In genomic region chr4:112807083-112807482, GRCh38 we compare ENCODE assay signal across 16 cellular contexts.
DNase-seq lines count a peak whose midpoint lies in the region; ATAC-seq and TF ChIP-seq lines count a peak whose summit lies in the region.
"Had no signal": no experiment of that assay in that cellular context is flagged by ENCODE, and none has a peak within 500 bp of the region (broad histone marks: within the 10 kb centered on the region; RNA-seq: fewer than 3 reads in every experiment).

No MANE protein-coding gene starts in this region.

- in situ Hi-C loops in GM13977 (cut with MboI; ENCODE audit: low pct_unique_long_range_greater_than_20kb, low sequenced_read_pairs, unreplicated experiment), result no loop called here

- DNase-seq in GM13977 (ENCODE audit: low spot score) (peak; percentile 57), cortex of kidney (lab: John Stamatoyannopoulos, UW) (no peak), occipital lobe (lab: John Stamatoyannopoulos, UW) (no peak), NCI-H345 (lab: John Stamatoyannopoulos, UW) (no peak), UCSD-AML1 (lab: John Stamatoyannopoulos, UW; ENCODE audit: unreplicated experiment) (no peak)
- DNase-seq: activated CD4-positive, alpha-beta T cell treated with anti-CD3 and anti-CD28 coated beads, Interleukin-2, amount 50 U/mL, for 1 hour; body of pancreas; Calu3; effector memory CD8-positive, alpha-beta T cell; gastrocnemius medialis; psoas muscle; T-helper 1 cell; upper lobe of left lung had no signal

- no peak for TF ChIP-seq CTCF in GM13977 (IDR thresholded peaks at IDR 0.05; ENCODE audit: extremely low read depth, insufficient read depth, missing control alignments)

- peak; percentile 63 for ATAC-seq in GM19455 (IDR thresholded peaks at IDR 0.05; ENCODE audit: unreplicated experiment)
- peak; percentile 96 for ATAC-seq in HG02852 (IDR thresholded peaks at IDR 0.05; ENCODE audit: unreplicated experiment)
- peak; percentile 78 for ATAC-seq in HG03565 (IDR thresholded peaks at IDR 0.05; ENCODE audit: unreplicated experiment)
- ATAC-seq: body of pancreas; effector memory CD8-positive, alpha-beta T cell; gastrocnemius medialis; psoas muscle had no signal
